ENCODE assay signal across 8 cellular contexts in the genomic region with DNA sequence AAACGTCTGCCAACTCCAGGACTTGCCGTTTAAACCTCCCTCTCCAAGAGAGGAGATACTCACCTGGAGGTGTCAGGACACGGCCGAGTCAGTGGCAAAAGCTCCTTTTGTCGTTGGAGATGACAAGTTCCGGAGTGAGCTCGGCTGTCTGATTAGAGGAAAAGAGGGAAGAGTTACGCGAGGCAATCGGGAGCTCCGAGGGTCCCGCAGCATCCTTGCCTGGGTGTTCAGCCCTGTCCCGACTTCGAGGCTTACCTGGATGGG. TPM values are rescaled to one million over a fixed set of nuclear protein-coding genes. Genes with fewer than 3 reads are reported as not detected.
A peak's percentile ranks its signal among the peaks of the same experiment; 100 is the strongest.
DNase-seq lines count a peak whose midpoint lies in the region; ATAC-seq, FAIRE-seq and TF ChIP-seq lines count a peak whose summit lies in the region.

No MANE protein-coding gene starts in this region.

- H3K79me2 ChIP-seq in DOHH2 (ENCODE audit: control insufficient read depth, low read length) (peaks cover 38% of the 10 kb centered on the region), PC-9 (ENCODE audit: low read depth) (peaks cover 23% of the 10 kb centered on the region)

- H3K27ac ChIP-seq in DOHH2 (ENCODE audit: low read depth, low read length) (peak overlapping the region; percentile 87), PC-9 (peak overlapping the region; percentile 96), pancreas (peak overlapping the region; percentile 74 to 93 (median 90))

- TF ChIP-seq CTCF in DOHH2 (IDR thresholded peaks at IDR 0.05; ENCODE audit: low read depth, low read length, poor library complexity, severe bottlenecking) = no peak
- TF ChIP-seq CTCF in PC-9 (conservative IDR thresholded peaks at IDR 0.05) = no peak
- no peak for TF ChIP-seq CTCF in endothelial cell (IDR thresholded peaks at IDR 0.05; ENCODE audit: unreplicated experiment)
- no peak for TF ChIP-seq CTCF in pancreas (IDR thresholded peaks at IDR 0.05)

- H3K36me3 ChIP-seq in DOHH2 (ENCODE audit: control insufficient read depth, low read length) = peaks cover 40% of the 10 kb centered on the region
- H3K36me3 ChIP-seq in PC-9 (ENCODE audit: low read depth) = no peaks in the 10 kb centered on the region
- H3K36me3 ChIP-seq in pancreas = no peaks in the 10 kb centered on the region

- no peaks in the 10 kb centered on the region; the same call in 1 of the 2 replicates for H3K27me3 ChIP-seq in DOHH2 (ENCODE audit: control insufficient read depth, low read length)
- H3K27me3 ChIP-seq in PC-9 (ENCODE audit: insufficient read depth, low read depth) = no peaks in the 10 kb centered on the region
- H3K27me3 ChIP-seq in pancreas = no peaks in the 10 kb centered on the region

- H4K20me1 ChIP-seq in DOHH2 (ENCODE audit: control insufficient read depth, insufficient read depth, low read depth, low read length) = peaks cover 20% of the 10 kb centered on the region
- H4K20me1 ChIP-seq in PC-9 (ENCODE audit: insufficient read depth) = no peaks in the 10 kb centered on the region

- no peaks in the 10 kb centered on the region for H3K9me3 Mint-ChIP-seq in endothelial cell (ENCODE audit: unreplicated experiment)

- no peak for DNase-seq in PC-9
- DNase-seq in endothelial cell (ENCODE audit: low spot score) = no peak
- no peak for DNase-seq in pancreas
- no peak for DNase-seq in GM19239 (ENCODE audit: insufficient read length, low spot score)
- DNase-seq in NCI-H446 treated with DMSO at 0.1 percent for 48 hours (lab: John Stamatoyannopoulos, UW) = no peak
- no peak for DNase-seq in posterior vena cava (ENCODE audit: low spot score)

- H3K9me3 ChIP-seq in DOHH2 (ENCODE audit: control insufficient read depth, insufficient read depth, low read length) (no peaks in the 10 kb centered on the region), PC-9 (ENCODE audit: insufficient read depth, low read depth) (no peaks in the 10 kb centered on the region), pancreas (no peaks in the 10 kb centered on the region)

- H2AFZ ChIP-seq in PC-9 = no peak overlapping the region

- peaks cover 11% of the 10 kb centered on the region for H3K27me3 Mint-ChIP-seq in endothelial cell (ENCODE audit: unreplicated experiment)

- BruUV-seq in PC-9 (replicated peaks; lab: Mats Ljungman, UMichigan) = no TSS peak

- peak overlapping the region; percentile 93 for H3K4me3 ChIP-seq in DOHH2 (ENCODE audit: low read length)
- peak overlapping the region; percentile 67 for H3K4me3 ChIP-seq in PC-9
- peak overlapping the region; percentile 31 to 76 (median 56) for H3K4me3 ChIP-seq in pancreas

- no peak for FAIRE-seq in pancreas (lab: Jason Lieb, UNC)
- no peak for FAIRE-seq in GM19239 (lab: Jason Lieb, UNC)

- POLR2A ChIA-PET in PC-9 (lab: Charles Lee; ENCODE audit: unreplicated experiment) = interaction anchor here (0.7 to 1.3 kb wide), 2 partner anchors 19 to 34 kb away, joined by 7 to 11 read pairs; no protein-coding TSS in a partner anchor

- H3K4me2 ChIP-seq in DOHH2 (ENCODE audit: low read length) (peak overlapping the region; percentile 93), PC-9 (peak overlapping the region; percentile 89)

- ATAC-seq in pancreas (peak in 1 of 4 donors; percentile 0), HG02981 (IDR thresholded peaks at IDR 0.05; ENCODE audit: unreplicated experiment) (no peak)

- peaks cover 70% of the 10 kb centered on the region for H3K4me1 Mint-ChIP-seq in endothelial cell (ENCODE audit: unreplicated experiment)

- peak overlapping the region; percentile 94 for H3K4me3 Mint-ChIP-seq in endothelial cell (ENCODE audit: unreplicated experiment)

- H3K4me1 ChIP-seq in DOHH2 (ENCODE audit: control insufficient read depth, low read length) (peaks cover 76% of the 10 kb centered on the region), PC-9 (replicated peaks; ENCODE audit: insufficient read depth) (peaks cover 47% of the 10 kb centered on the region), pancreas (peaks cover 20 to 53% (median 25%) of the 10 kb centered on the region in 3 donors)

- H3K36me3 Mint-ChIP-seq in endothelial cell (ENCODE audit: low read depth, unreplicated experiment) = peaks cover 9% of the 10 kb centered on the region

- peak overlapping the region; percentile 80 for H3K27ac Mint-ChIP-seq in endothelial cell (ENCODE audit: unreplicated experiment)

- CTCF ChIA-PET in PC-9 (lab: Charles Lee) = no interaction called here

- intact Hi-C loops in PC-9 (cut with micrococcal nuclease; ENCODE audit: unreplicated experiment) (loop anchor here (1.0 to 2.0 kb wide), 3 partner anchors 18 to 68 kb away; no protein-coding TSS in a partner anchor), pancreas (cut with DNase I) (no loop called here), posterior vena cava (cut with DNase I) (no loop called here)

- peaks cover 57% of the 10 kb centered on the region for H3F3A ChIP-seq in DOHH2 (ENCODE audit: control insufficient read depth, insufficient read depth)
- peaks cover 43% of the 10 kb centered on the region for H3F3A ChIP-seq in PC-9 (ENCODE audit: insufficient read depth, low read depth)

- H3K9me2 ChIP-seq in DOHH2 (replicated peaks; ENCODE audit: control insufficient read depth, low read length) (no peaks in the 10 kb centered on the region), PC-9 (ENCODE audit: insufficient read depth) (no peaks in the 10 kb centered on the region)

- WGBS in pancreas, 2 donors = 1 to 2% methylated on average over 14 of the region's 14 CpGs

RNA-seq across cellular contexts. Expression of a gene that starts 0.5 kb away (rescaled TPM):
- total RNA-seq in PC-9 (2021) (10.4 and 24.7 TPM in 2 replicates), endothelial cell (ENCODE audit: unreplicated experiment) (240 TPM), pancreas (10 to 100 TPM; 16.6 to 54.0 (median 31.2) TPM), posterior vena cava (100 to 1,000 TPM; 190 to 243 TPM)
- 10 to 100 TPM; 40.1 to 51.9 TPM for polyA plus RNA-seq in pancreas

RNA-seq across cellular contexts. Expression of a gene that starts 27.8 kb away (rescaled TPM):
- total RNA-seq in PC-9 (2021) = 7.6 and 9.0 TPM in 2 replicates
- 0.69 TPM for total RNA-seq in endothelial cell (ENCODE audit: unreplicated experiment)
- under 1 TPM in 4 of 6 donors, not detected in 2; 0.14 to 0.40 (median 0.20) TPM for total RNA-seq in pancreas
- polyA plus RNA-seq in pancreas = under 1 TPM; 0.04 to 0.05 TPM
- total RNA-seq in posterior vena cava = under 1 TPM; 0.24 to 0.46 TPM
